ENCODE assay signal across 9 cellular contexts in the genomic region with DNA sequence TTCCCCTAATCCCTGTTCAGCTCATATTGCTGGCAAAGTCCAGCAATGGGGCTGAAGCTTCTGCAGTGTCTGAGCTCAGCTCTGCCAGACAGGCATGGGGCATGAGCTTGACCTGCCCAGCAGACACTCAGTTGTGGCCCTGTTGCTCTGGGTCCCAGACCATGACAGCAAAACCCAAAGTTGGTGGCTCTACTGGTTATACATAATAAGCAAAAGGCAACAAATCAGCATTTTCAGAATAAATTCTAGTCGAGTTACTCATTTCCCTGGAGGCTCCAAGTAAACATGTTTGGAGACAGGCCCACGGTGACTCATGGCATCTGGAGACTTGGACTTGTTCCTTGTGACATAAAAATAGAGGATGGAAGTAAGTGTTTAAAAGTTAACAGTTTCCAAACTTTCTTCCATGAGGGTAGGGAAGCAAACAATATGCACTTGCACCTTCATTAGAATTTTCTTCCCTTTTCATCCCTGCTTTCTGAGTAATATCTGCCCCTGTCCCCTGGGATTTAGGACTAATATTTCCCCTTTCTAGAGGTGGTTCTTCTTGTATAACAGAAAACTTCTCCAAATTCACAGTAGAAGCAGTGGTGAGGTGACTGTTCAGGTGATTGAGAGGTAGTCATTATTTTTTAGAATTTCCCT.
DNase-seq lines count a peak whose midpoint lies in the region; ATAC-seq, FAIRE-seq and TF ChIP-seq lines count a peak whose summit lies in the region.
"Had no signal": no experiment of that assay in that cellular context is flagged by ENCODE, and none has a peak within 500 bp of the region (broad histone marks: within the 10 kb centered on the region; RNA-seq: fewer than 3 reads in every experiment).

No MANE protein-coding gene starts in this region.

- H3K27ac ChIP-seq in SJSA1 (peak overlapping the region; percentile 85), pancreas (peak overlapping the region in 2 of 4 donors; percentile 34 to 48)
- H3K27ac ChIP-seq: KMS-11 had no signal

- intact Hi-C loops in pancreas (cut with DNase I): no loop called here

- WGBS in pancreas, 2 donors: 10 to 13% methylated on average over 2 of the region's 2 CpGs

- H3K4me1 ChIP-seq in BE2C (peaks cover 31% of the 10 kb centered on the region), SJSA1 (replicated peaks) (peaks cover 64% of the 10 kb centered on the region), pancreas (peaks cover 0 to 9% (median 0%) of the 10 kb centered on the region in 3 donors)

- H3K9me3 ChIP-seq in BE2C (no peaks in the 10 kb centered on the region), SJSA1 (replicated peaks) (no peaks in the 10 kb centered on the region; the same call in 1 of the 2 replicates), pancreas (no peaks in the 10 kb centered on the region)

- FAIRE-seq in pancreas (lab: Jason Lieb, UNC): no peak

- ATAC-seq in pancreas (peak; percentile 77 to 86 (median 82)), GM18502 (IDR thresholded peaks at IDR 0.05; ENCODE audit: poor library complexity, unreplicated experiment) (no peak), GM21367 (IDR thresholded peaks at IDR 0.05; ENCODE audit: unreplicated experiment) (no peak), GM21447 (IDR thresholded peaks at IDR 0.05; ENCODE audit: unreplicated experiment) (no peak)

- no peaks in the 10 kb centered on the region for H3K27me3 ChIP-seq in BE2C
- H3K27me3 ChIP-seq in SJSA1 (replicated peaks): no peaks in the 10 kb centered on the region
- H3K27me3 ChIP-seq in pancreas: no peaks in the 10 kb centered on the region

- no peak overlapping the region for H3K4me3 ChIP-seq in BE2C (ENCODE audit: low read depth, low read length)
- no peak overlapping the region for H3K4me3 ChIP-seq in SJSA1
- H3K4me3 ChIP-seq in fibroblast of villous mesenchyme (ENCODE audit: low read depth, low read length): no peak overlapping the region
- no peak overlapping the region for H3K4me3 ChIP-seq in pancreas

- DNase-seq in BE2C (peak; percentile 39), SJSA1 (ENCODE audit: low read depth in 1 of 2, low spot score in 2 of 2) (peak; percentile 90 to 97), fibroblast of villous mesenchyme (ENCODE audit: low read depth) (peak; percentile 95), pancreas (peak in 5 of 6 donors; percentile 44 to 77 (median 60))
- DNase-seq in stimulated activated CD4-positive, alpha-beta T cell treated with anti-CD3 and anti-CD28 coated beads, Interleukin-4, amount 100 ng/mL, for 4 hours: no peak

- TF ChIP-seq CTCF in BE2C (IDR thresholded peaks at IDR 0.05; ENCODE audit: low read depth, low read length): no peak
- no peak for TF ChIP-seq CTCF in fibroblast of villous mesenchyme (IDR thresholded peaks at IDR 0.05; ENCODE audit: insufficient read depth, low read depth, low read length)
- no peak for TF ChIP-seq CTCF in pancreas (IDR thresholded peaks at IDR 0.05)

- peaks cover 55% of the 10 kb centered on the region for H3K36me3 ChIP-seq in BE2C
- H3K36me3 ChIP-seq in SJSA1: no peaks in the 10 kb centered on the region
- H3K36me3 ChIP-seq in pancreas: no peaks in the 10 kb centered on the region

Comparison
In these comparisons a context has a peak if more than half of its experiments do, and no peak if none do; other contexts are left out.
1. DNase-seq: peak in BE2C (single experiment), SJSA1 (2 of 2), fibroblast of villous mesenchyme (single experiment) and pancreas (5 of 6); none in stimulated activated CD4-positive, alpha-beta T cell treated with anti-CD3 and anti-CD28 coated beads, Interleukin-4, amount 100 ng/mL, for 4 hours (0 of 2).
2. ATAC-seq: peak in pancreas (4 of 4); none in GM18502 (single experiment), GM21367 (single experiment) and GM21447 (single experiment).